In genomic region chrX:10620121-10620699, GRCh38 we compare ENCODE assay signal across 8 cellular contexts. TPM values are rescaled to one million over a fixed set of nuclear protein-coding genes. Genes with fewer than 3 reads are reported as not detected.
DNase-seq lines count a peak whose midpoint lies in the region; ATAC-seq, FAIRE-seq and TF ChIP-seq lines count a peak whose summit lies in the region.

A gene with protein sequence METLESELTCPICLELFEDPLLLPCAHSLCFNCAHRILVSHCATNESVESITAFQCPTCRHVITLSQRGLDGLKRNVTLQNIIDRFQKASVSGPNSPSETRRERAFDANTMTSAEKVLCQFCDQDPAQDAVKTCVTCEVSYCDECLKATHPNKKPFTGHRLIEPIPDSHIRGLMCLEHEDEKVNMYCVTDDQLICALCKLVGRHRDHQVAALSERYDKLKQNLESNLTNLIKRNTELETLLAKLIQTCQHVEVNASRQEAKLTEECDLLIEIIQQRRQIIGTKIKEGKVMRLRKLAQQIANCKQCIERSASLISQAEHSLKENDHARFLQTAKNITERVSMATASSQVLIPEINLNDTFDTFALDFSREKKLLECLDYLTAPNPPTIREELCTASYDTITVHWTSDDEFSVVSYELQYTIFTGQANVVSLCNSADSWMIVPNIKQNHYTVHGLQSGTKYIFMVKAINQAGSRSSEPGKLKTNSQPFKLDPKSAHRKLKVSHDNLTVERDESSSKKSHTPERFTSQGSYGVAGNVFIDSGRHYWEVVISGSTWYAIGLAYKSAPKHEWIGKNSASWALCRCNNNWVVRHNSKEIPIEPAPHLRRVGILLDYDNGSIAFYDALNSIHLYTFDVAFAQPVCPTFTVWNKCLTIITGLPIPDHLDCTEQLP (minus strand): TSS chrX:10620585. CDS start chrX:10567547, 53,038 bp downstream.

- peak; percentile 62 to 63 for ATAC-seq in gastrocnemius medialis
- ATAC-seq in HG02763 (IDR thresholded peaks at IDR 0.05; ENCODE audit: unreplicated experiment) = no peak
- ATAC-seq in GM19395 (IDR thresholded peaks at IDR 0.05; ENCODE audit: unreplicated experiment) = no peak

- CTCF ChIA-PET in HEK293 (lab: Yijun Ruan, JAX) = interaction anchor here (0.7 to 5.4 kb wide), 6 partner anchors 12 to 465 kb away, joined by 3 to 45 read pairs (median 3); no protein-coding TSS in a partner anchor

- DNase-seq in NCI-H748 (lab: John Stamatoyannopoulos, UW; ENCODE audit: unreplicated experiment) (peak; percentile 88), bronchial epithelial cell (ENCODE audit: low read depth) (peak; percentile 60), iPS-NIHi7 (ENCODE audit: extremely low spot score) (peak; percentile 89), gastrocnemius medialis (peak; percentile 21 to 48)

- in situ Hi-C loops in gastrocnemius medialis (cut with MboI; ENCODE audit: low sequenced_read_pairs in 4 of 4) = loop anchor here in 3 of 4 donors (25.0 kb wide), 1 partner anchor 433 kb away; no protein-coding TSS in a partner anchor

- FAIRE-seq in bronchial epithelial cell (lab: Jason Lieb, UNC) = no peak

- POLR2A ChIA-PET in HEK293 (lab: Yijun Ruan, JAX) = interaction anchor here (0.6 to 2.5 kb wide), 4 partner anchors 10 to 134 kb away, joined by 3 to 11 read pairs (median 3); no protein-coding TSS in a partner anchor

- H4K20me1 ChIP-seq in BLaER1 treated with 17β-estradiol and CSF1 and Interleukin-3, amounts not matched to agents 10 nM and 100 nM = peaks cover 0 to 31% (median 7%) of the 10 kb centered on the region in 11 experiments; a peak in 9 of 22 replicates

- H3K4me3 ChIP-seq in BLaER1 treated with 17β-estradiol and CSF1 and Interleukin-3, amounts not matched to agents 10 nM and 100 nM = peak within 1 kb of the TSS; percentile 51 to 68 (median 60)
- H3K4me3 ChIP-seq in HEK293 (ENCODE audit: low read depth, low read length) (peak within 1 kb of the TSS; percentile 62), bronchial epithelial cell (ENCODE audit: low read depth, low read length) (peak within 1 kb of the TSS; percentile 57), gastrocnemius medialis (peak within 1 kb of the TSS; percentile 50 to 63 (median 53))

- TF ChIP-seq CTCF in HEK293 (tag by site-specific recombination; IDR thresholded peaks at IDR 0.05) (no peak), bronchial epithelial cell (IDR thresholded peaks at IDR 0.05; ENCODE audit: insufficient read depth, low read length, severe bottlenecking) (no peak), gastrocnemius medialis (IDR thresholded peaks at IDR 0.05 in 4 of 5, conservative IDR thresholded peaks at IDR 0.05 in 1 of 5) (no peak)

- H3K36me3 ChIP-seq in BLaER1 treated with 17β-estradiol and CSF1 and Interleukin-3, amounts not matched to agents 10 nM and 100 nM = no peaks in the 10 kb centered on the region
- H3K36me3 ChIP-seq in HEK293 (ENCODE audit: control insufficient read depth in 2 of 2, insufficient read depth in 1 of 2, low read length in 2 of 2) = no peaks in the 10 kb centered on the region
- H3K36me3 ChIP-seq in bronchial epithelial cell (ENCODE audit: control insufficient read depth, insufficient read depth, low read length) = no peaks in the 10 kb centered on the region
- H3K36me3 ChIP-seq in gastrocnemius medialis = no peaks in the 10 kb centered on the region

- peak within 1 kb of the TSS in 3 of 11 experiments; percentile 3 to 24 (median 23); a peak in 2 of 22 replicates for H3K27ac ChIP-seq in BLaER1 treated with 17β-estradiol and CSF1 and Interleukin-3, amounts not matched to agents 10 nM and 100 nM
- peak within 1 kb of the TSS; percentile 89 for H3K27ac ChIP-seq in HEK293 (ENCODE audit: extremely low read depth, low read depth, low read length)
- H3K27ac ChIP-seq in gastrocnemius medialis = peak within 1 kb of the TSS; percentile 10 to 27 (median 20)

- peaks cover 0 to 6% (median 0%) of the 10 kb centered on the region in 10 experiments; a peak in 1 of 20 replicates for H3K4me1 ChIP-seq in BLaER1 treated with 17β-estradiol and CSF1 and Interleukin-3, amounts not matched to agents 10 nM and 100 nM
- H3K4me1 ChIP-seq in HEK293 (ENCODE audit: control insufficient read depth, insufficient read depth, low read length) (no peaks in the 10 kb centered on the region), gastrocnemius medialis (no peaks in the 10 kb centered on the region)

- H3K27me3 ChIP-seq in BLaER1 treated with 17β-estradiol and CSF1 and Interleukin-3, amounts not matched to agents 10 nM and 100 nM = peaks cover 82 to 100% (median 99%) of the 10 kb centered on the region in 11 experiments
- H3K27me3 ChIP-seq in bronchial epithelial cell (ENCODE audit: control insufficient read depth, insufficient read depth, low read length) (no peaks in the 10 kb centered on the region), gastrocnemius medialis (peaks cover 2 to 25% (median 16%) of the 10 kb centered on the region in 3 donors)

- intact Hi-C loops in gastrocnemius medialis (cut with DNase I; ENCODE audit: low total_unique reads) = no loop called here

- H3K9ac ChIP-seq in BLaER1 treated with 17β-estradiol and CSF1 and Interleukin-3, amounts not matched to agents 10 nM and 100 nM = peak within 1 kb of the TSS; percentile 34 to 71 (median 57); a peak in 19 of 22 replicates

- H3K4me2 ChIP-seq in BLaER1 treated with 17β-estradiol and CSF1 and Interleukin-3, amounts not matched to agents 10 nM and 100 nM = peak within 1 kb of the TSS; percentile 57 to 93 (median 76)

- TF ChIP-seq POLR2A in gastrocnemius medialis (IDR thresholded peaks at IDR 0.05) = no peak

- no peaks in the 10 kb centered on the region for H3K9me3 ChIP-seq in BLaER1 treated with 17β-estradiol and CSF1 and Interleukin-3, amounts not matched to agents 10 nM and 100 nM (replicated peaks in 1 of 11)
- H3K9me3 ChIP-seq in HEK293 (ENCODE audit: control insufficient read depth, insufficient read depth, low read depth, low read length) = no peaks in the 10 kb centered on the region
- H3K9me3 ChIP-seq in gastrocnemius medialis = no peaks in the 10 kb centered on the region

TF ChIP-seq in HEK293, 187 proteins besides CTCF, POLR2A, EP300 and RAD21:
- 0 out of 2 replicates have a peak, but pooled peaks have one; percentile 31 for TF ChIP-seq GLIS2 (tag by site-specific recombination; IDR thresholded peaks at IDR 0.05)
- TF ChIP-seq ZNF404 (tag by site-specific recombination; IDR thresholded peaks at IDR 0.05) = no peak
- peak; percentile 52; the same call in 1 of the 2 replicates for TF ChIP-seq MYNN (tag by site-specific recombination; IDR thresholded peaks at IDR 0.05; ENCODE audit: borderline replicate concordance)
- TF ChIP-seq ZFHX2 (tag by site-specific recombination; conservative IDR thresholded peaks at IDR 0.05) = 0 out of 2 replicates have a peak, but pooled peaks have one; percentile 5
- TF ChIP-seq TCF7L2 (IDR thresholded peaks at IDR 0.05; ENCODE audit: borderline replicate concordance, low read depth, low read length) = peak; percentile 92
- peak; percentile 85 for TF ChIP-seq ZNF335 (tag by site-specific recombination; conservative IDR thresholded peaks at IDR 0.05)
- peak; percentile 42 for TF ChIP-seq SP2 (tag by site-specific recombination; IDR thresholded peaks at IDR 0.05)
- TF ChIP-seq, protein P1, sequence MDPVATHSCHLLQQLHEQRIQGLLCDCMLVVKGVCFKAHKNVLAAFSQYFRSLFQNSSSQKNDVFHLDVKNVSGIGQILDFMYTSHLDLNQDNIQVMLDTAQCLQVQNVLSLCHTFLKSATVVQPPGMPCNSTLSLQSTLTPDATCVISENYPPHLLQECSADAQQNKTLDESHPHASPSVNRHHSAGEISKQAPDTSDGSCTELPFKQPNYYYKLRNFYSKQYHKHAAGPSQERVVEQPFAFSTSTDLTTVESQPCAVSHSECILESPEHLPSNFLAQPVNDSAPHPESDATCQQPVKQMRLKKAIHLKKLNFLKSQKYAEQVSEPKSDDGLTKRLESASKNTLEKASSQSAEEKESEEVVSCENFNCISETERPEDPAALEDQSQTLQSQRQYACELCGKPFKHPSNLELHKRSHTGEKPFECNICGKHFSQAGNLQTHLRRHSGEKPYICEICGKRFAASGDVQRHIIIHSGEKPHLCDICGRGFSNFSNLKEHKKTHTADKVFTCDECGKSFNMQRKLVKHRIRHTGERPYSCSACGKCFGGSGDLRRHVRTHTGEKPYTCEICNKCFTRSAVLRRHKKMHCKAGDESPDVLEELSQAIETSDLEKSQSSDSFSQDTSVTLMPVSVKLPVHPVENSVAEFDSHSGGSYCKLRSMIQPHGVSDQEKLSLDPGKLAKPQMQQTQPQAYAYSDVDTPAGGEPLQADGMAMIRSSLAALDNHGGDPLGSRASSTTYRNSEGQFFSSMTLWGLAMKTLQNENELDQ (tag by site-specific recombination; IDR thresholded peaks at IDR 0.05; ENCODE audit: low read depth) = no peak
- peak; percentile 47; the same call in 1 of the 2 replicates for TF ChIP-seq ZBTB17 (tag by site-specific recombination; IDR thresholded peaks at IDR 0.05)

RNA-seq across cellular contexts. Expression of the gene that starts here (rescaled TPM):
- total RNA-seq in bronchial epithelial cell = 3.2 and 3.4 TPM in 2 replicates
- 1 to 10 TPM in 3 of 4 donors, under 1 TPM in 1; 0.91 to 1.9 (median 1.8) TPM for total RNA-seq in gastrocnemius medialis

Comparison
In these comparisons a context has a peak if more than half of its experiments do, and no peak if none do; other contexts are left out.
1. DNase-seq: peak in every context shown above with its lines; median percentile 89 in iPS-NIHi7; 88 in NCI-H748; 60 in bronchial epithelial cell; 34 in gastrocnemius medialis.
2. ATAC-seq: peak in gastrocnemius medialis (2 of 2); none in HG02763 (single experiment) and GM19395 (single experiment).
3. Peak in every context shown above with its lines, with median percentiles within 50 percentile points of each other: H3K4me3 ChIP-seq.